In the genomic region with DNA sequence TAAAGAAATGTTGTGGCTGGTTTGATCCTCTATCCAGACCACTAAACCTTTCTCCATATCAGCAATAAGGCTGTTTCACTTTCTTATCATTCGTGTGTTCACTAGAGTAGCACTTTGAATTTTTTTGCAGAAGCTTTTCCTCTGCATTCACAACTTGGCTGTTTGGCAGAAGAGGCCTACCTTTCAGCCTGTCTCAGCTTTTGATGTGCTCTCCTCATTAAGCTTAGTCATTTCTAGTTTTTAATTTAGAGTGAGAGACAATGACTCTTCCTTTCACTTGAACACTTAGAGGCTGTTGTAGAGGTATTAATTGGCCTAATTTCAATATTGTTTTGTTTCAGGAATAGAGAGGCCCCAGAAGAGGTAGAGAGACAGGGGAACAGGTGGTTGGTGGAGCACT, we compare ENCODE assay signal across 24 cellular contexts. TPM values are rescaled to one million over a fixed set of nuclear protein-coding genes. Genes with fewer than 3 reads are reported as not detected.
DNase-seq lines count a peak whose midpoint lies in the region; ATAC-seq, FAIRE-seq and TF ChIP-seq lines count a peak whose summit lies in the region.
"Had no signal": no experiment of that assay in that cellular context is flagged by ENCODE, and none has a peak within 500 bp of the region (broad histone marks: within the 10 kb centered on the region; RNA-seq: fewer than 3 reads in every experiment).

No MANE protein-coding gene starts in this region.

- intact Hi-C loops in activated CD4-positive, alpha-beta T cell treated with anti-CD3 and anti-CD28 coated beads for 36 hours (cut with DNase I, micrococcal nuclease): no loop called here

- CTCF ChIA-PET in activated CD4-positive, alpha-beta T cell treated with anti-CD3 and anti-CD28 coated beads for 36 hours (lab: Charles Lee): no interaction called here

- H3K9ac ChIP-seq in KMS-11 (no peak overlapping the region), neural progenitor cell (no peak overlapping the region)
- H3K9ac ChIP-seq: GM23248 had no signal

- POLR2A ChIA-PET in activated CD4-positive, alpha-beta T cell treated with anti-CD3 and anti-CD28 coated beads for 36 hours (lab: Charles Lee): no interaction called here

- TF ChIP-seq CTCF in KMS-11 (conservative IDR thresholded peaks at IDR 0.05; ENCODE audit: low read depth, low read length) (no peak), neural progenitor cell (IDR thresholded peaks at IDR 0.05) (no peak)

- H3F3A ChIP-seq in neural progenitor cell (ENCODE audit: low read depth): no peaks in the 10 kb centered on the region

- H3K36me3 ChIP-seq in KMS-11 (ENCODE audit: insufficient read depth) (no peaks in the 10 kb centered on the region), neural progenitor cell (no peaks in the 10 kb centered on the region)
- H3K36me3 ChIP-seq: HAP-1 had no signal

- H3K27me3 Mint-ChIP-seq in activated CD4-positive, alpha-beta T cell treated with anti-CD3 and anti-CD28 coated beads for 36 hours: no peaks in the 10 kb centered on the region
- H3K27me3 Mint-ChIP-seq in activated T-cell treated with anti-CD3 and anti-CD28 coated beads, Interleukin-2, amount 50 U/mL, for 4 hours (ENCODE audit: low read depth): no peaks in the 10 kb centered on the region
- no peaks in the 10 kb centered on the region for H3K27me3 Mint-ChIP-seq in activated T-helper 17 cell treated with anti-CD3 and anti-CD28 coated beads, Interleukin-2, amount 50 U/mL, for 72 hours
- H3K27me3 Mint-ChIP-seq in neural progenitor cell (ENCODE audit: insufficient read depth, low read depth): no peaks in the 10 kb centered on the region

- no peak overlapping the region for H2AFZ ChIP-seq in KMS-11 (ENCODE audit: low read depth)
- H2AFZ ChIP-seq in neural progenitor cell (replicated peaks): no peak overlapping the region
- H2AFZ ChIP-seq: GM23248 had no signal

- H3K9me3 Mint-ChIP-seq in activated CD4-positive, alpha-beta T cell treated with anti-CD3 and anti-CD28 coated beads for 36 hours (ENCODE audit: low read depth): peaks cover 2% of the 10 kb centered on the region
- H3K9me3 Mint-ChIP-seq in activated T-cell treated with anti-CD3 and anti-CD28 coated beads, Interleukin-2, amount 50 U/mL, for 4 hours: peaks cover 4% of the 10 kb centered on the region
- peaks cover 4% of the 10 kb centered on the region for H3K9me3 Mint-ChIP-seq in activated T-helper 17 cell treated with anti-CD3 and anti-CD28 coated beads, Interleukin-2, amount 50 U/mL, for 72 hours
- H3K9me3 Mint-ChIP-seq in neural progenitor cell: peaks cover 40% of the 10 kb centered on the region

- peaks cover 15% of the 10 kb centered on the region for H3K4me1 Mint-ChIP-seq in activated CD4-positive, alpha-beta T cell treated with anti-CD3 and anti-CD28 coated beads for 36 hours
- H3K4me1 Mint-ChIP-seq in activated T-cell treated with anti-CD3 and anti-CD28 coated beads, Interleukin-2, amount 50 U/mL, for 4 hours (ENCODE audit: low read depth): no peaks in the 10 kb centered on the region
- H3K4me1 Mint-ChIP-seq in activated T-helper 17 cell treated with anti-CD3 and anti-CD28 coated beads, Interleukin-2, amount 50 U/mL, for 72 hours: peaks cover 6% of the 10 kb centered on the region
- no peaks in the 10 kb centered on the region for H3K4me1 Mint-ChIP-seq in neural progenitor cell

- H3K27ac ChIP-seq in KMS-11 (peak overlapping the region; percentile 11; the same call in 1 of the 2 replicates), neural progenitor cell (no peak overlapping the region)
- H3K27ac ChIP-seq: GM23248, RWPE1 had no signal

- H4K20me1 ChIP-seq in KMS-11 (ENCODE audit: insufficient read depth): no peaks in the 10 kb centered on the region
- no peaks in the 10 kb centered on the region for H4K20me1 ChIP-seq in neural progenitor cell (ENCODE audit: low read depth)

- H3K27ac Mint-ChIP-seq in activated CD4-positive, alpha-beta T cell treated with anti-CD3 and anti-CD28 coated beads for 36 hours: no peak overlapping the region
- H3K27ac Mint-ChIP-seq in activated T-helper 17 cell treated with anti-CD3 and anti-CD28 coated beads, Interleukin-2, amount 50 U/mL, for 72 hours: no peak overlapping the region
- H3K27ac Mint-ChIP-seq in neural progenitor cell: no peak overlapping the region
- H3K27ac Mint-ChIP-seq: CD8-positive, alpha-beta T cell had no signal

- ATAC-seq in activated CD4-positive, alpha-beta T cell treated with anti-CD3 and anti-CD28 coated beads for 36 hours: peak; percentile 95
- peak; percentile 89 to 91 for ATAC-seq in activated T-cell treated with anti-CD3 and anti-CD28 coated beads, Interleukin-2, amount 50 U/mL, for 4 hours
- ATAC-seq in activated T-helper 17 cell treated with anti-CD3 and anti-CD28 coated beads, Interleukin-2, amount 50 U/mL, for 72 hours (replicated peaks): peak; percentile 72
- ATAC-seq: CD8-positive, alpha-beta T cell; PC-3 had no signal

- H3K4me3 Mint-ChIP-seq in activated CD4-positive, alpha-beta T cell treated with anti-CD3 and anti-CD28 coated beads for 36 hours: no peak overlapping the region
- no peak overlapping the region for H3K4me3 Mint-ChIP-seq in activated T-cell treated with anti-CD3 and anti-CD28 coated beads, Interleukin-2, amount 50 U/mL, for 4 hours
- no peak overlapping the region for H3K4me3 Mint-ChIP-seq in activated T-helper 17 cell treated with anti-CD3 and anti-CD28 coated beads, Interleukin-2, amount 50 U/mL, for 72 hours
- H3K4me3 Mint-ChIP-seq in neural progenitor cell: no peak overlapping the region
- H3K4me3 Mint-ChIP-seq: CD8-positive, alpha-beta T cell had no signal

- no peaks in the 10 kb centered on the region for H3K9me3 ChIP-seq in neural progenitor cell (ENCODE audit: low read depth)

- H3K4me1 ChIP-seq in KMS-11 (ENCODE audit: low read depth, poor library complexity, severe bottlenecking): peaks cover 16% of the 10 kb centered on the region
- H3K4me1 ChIP-seq in neural progenitor cell: no peaks in the 10 kb centered on the region

- H3K27me3 ChIP-seq in KMS-11 (ENCODE audit: insufficient read depth, low read depth) (no peaks in the 10 kb centered on the region), neural progenitor cell (no peaks in the 10 kb centered on the region)

- H3K4me2 ChIP-seq in KMS-11 (peak overlapping the region; percentile 41), neural progenitor cell (no peak overlapping the region)

- no peak for FAIRE-seq in RCC 7860 (lab: Jason Lieb, UNC)
- FAIRE-seq: GM12892 had no signal

- peaks cover 1% of the 10 kb centered on the region for H3K36me3 Mint-ChIP-seq in activated CD4-positive, alpha-beta T cell treated with anti-CD3 and anti-CD28 coated beads for 36 hours (ENCODE audit: low read depth)
- peaks cover 2% of the 10 kb centered on the region for H3K36me3 Mint-ChIP-seq in activated T-cell treated with anti-CD3 and anti-CD28 coated beads, Interleukin-2, amount 50 U/mL, for 4 hours (ENCODE audit: insufficient read depth)
- H3K36me3 Mint-ChIP-seq in activated T-helper 17 cell treated with anti-CD3 and anti-CD28 coated beads, Interleukin-2, amount 50 U/mL, for 72 hours (ENCODE audit: low read depth): no peaks in the 10 kb centered on the region
- peaks cover 58% of the 10 kb centered on the region for H3K36me3 Mint-ChIP-seq in neural progenitor cell

- peak; percentile 32 for DNase-seq in activated CD4-positive, alpha-beta T cell treated with anti-CD3 and anti-CD28 coated beads for 36 hours
- DNase-seq in activated CD4-positive, alpha-beta T cell treated with anti-CD3 and anti-CD28 coated beads, Interleukin-2, amount 50 U/mL, for 1 hour: no peak
- DNase-seq in activated T-cell treated with anti-CD3 and anti-CD28 coated beads, Interleukin-2, amount 50 U/mL, for 4 hours: no peak
- no peak for DNase-seq in activated T-cell treated with anti-CD3 and anti-CD28 coated beads, Interleukin-2, amount 50 U/mL, for 1 hour
- DNase-seq in RCC 7860 (ENCODE audit: low spot score) (no peak), neural progenitor cell (ENCODE audit: low spot score) (no peak)
- DNase-seq: 8988T; AML-193; C1 segment of cervical spinal cord; CD8-positive, alpha-beta T cell; DND-41; GM23248; NCI-H1092; NCI-H1436; NCI-H187 treated with DMSO at 0.1 percent for 48 hours; NCI-H2107; NCI-H446 treated with DMSO at 0.1 percent for 48 hours; NCI-H526 treated with DMSO at 0.1 percent for 48 hours; PC-3 had no signal

- no peak overlapping the region for H3K4me3 ChIP-seq in KMS-11 (IDR thresholded peaks at IDR 0.05; ENCODE audit: insufficient read depth, low read depth, low read length)
- no peak overlapping the region for H3K4me3 ChIP-seq in neural progenitor cell
- H3K4me3 ChIP-seq: GM23248, HAP-1 had no signal

- H3K79me2 ChIP-seq in KMS-11 (ENCODE audit: insufficient read depth, low read depth) (no peaks in the 10 kb centered on the region), neural progenitor cell (ENCODE audit: low read depth) (peaks cover 4% of the 10 kb centered on the region)

RNA-seq across cellular contexts. Expression of gene KCNMB4, which starts 13.8 kb away (rescaled TPM):
- total RNA-seq in activated CD4-positive, alpha-beta T cell treated with anti-CD3 and anti-CD28 coated beads for 36 hours: 1 to 10 TPM in 1 of 2 experiments, under 1 TPM in 1; 0.94 to 2.1 TPM
- total RNA-seq in activated T-cell treated with anti-CD3 and anti-CD28 coated beads, Interleukin-2, amount 50 U/mL, for 4 hours: under 1 TPM; 0.05 to 0.38 (median 0.34) TPM
- total RNA-seq in activated T-helper 17 cell treated with anti-CD3 and anti-CD28 coated beads, Interleukin-2, amount 50 U/mL, for 72 hours: 1 to 10 TPM; 1.2 to 1.3 TPM
- 5.7 and 8.5 TPM in 2 replicates for total RNA-seq in neural progenitor cell (ENCODE audit: low replicate concordance)
